In the genomic region with DNA sequence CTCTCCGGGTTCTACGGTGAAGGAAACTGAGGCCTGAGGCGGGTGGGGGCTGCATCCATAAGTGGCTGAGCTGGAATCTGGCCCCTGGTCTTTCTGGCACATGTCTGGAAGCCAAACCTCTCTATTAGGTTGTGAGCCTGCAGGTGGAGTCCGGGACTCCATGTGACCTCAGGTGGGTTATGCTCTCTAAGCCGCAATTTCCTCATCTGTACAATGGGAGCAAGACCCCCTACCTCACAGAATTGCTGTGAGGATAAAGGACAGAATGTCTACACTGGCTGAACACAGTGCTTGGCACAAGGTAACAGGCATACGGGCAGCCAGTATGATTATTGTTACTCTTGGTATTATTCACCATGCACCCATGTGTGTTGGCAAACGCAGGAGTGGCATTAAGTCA, we compare ENCODE assay signal across 22 cellular contexts. TPM values are rescaled to one million over a fixed set of nuclear protein-coding genes. Genes with fewer than 3 reads are reported as not detected.
"Had no signal": no experiment of that assay in that cellular context is flagged by ENCODE, and none has a peak within 500 bp of the region (broad histone marks: within the 10 kb centered on the region; RNA-seq: fewer than 3 reads in every experiment).

No MANE protein-coding gene starts in this region.

- FAIRE-seq: pancreas had no signal

- H3K9me3 ChIP-seq: pancreas, psoas muscle, right atrium auricular region, upper lobe of right lung had no signal

- H3K27ac ChIP-seq: brain microvascular endothelial cell, pancreas, psoas muscle, right atrium auricular region, upper lobe of right lung had no signal

- H3K4me3 Mint-ChIP-seq: activated CD4-positive, alpha-beta memory T cell treated with anti-CD3 and anti-CD28 coated beads, Interleukin-2, amount 10 ng/mL, durations not matched to agents 7 days and 5 days; activated CD4-positive, alpha-beta T cell treated with anti-CD3 and anti-CD28 coated beads, Interleukin-2, amount 10 ng/mL, durations not matched to agents 24 days and 14 days; activated naive CD8-positive, alpha-beta T cell treated with anti-CD3 and anti-CD28 coated beads, Interleukin-2, amount 50 U/mL, for 24 hours; naive thymus-derived CD8-positive, alpha-beta T cell had no signal

- ATAC-seq: activated naive CD8-positive, alpha-beta T cell treated with anti-CD3 and anti-CD28 coated beads, Interleukin-2, amount 50 U/mL, for 24 hours; esophagus mucosa; left lobe of liver; naive thymus-derived CD8-positive, alpha-beta T cell; pancreas; psoas muscle; stimulated activated naive CD8-positive, alpha-beta T cell treated with anti-CD3 and anti-CD28 coated beads, Interleukin-15, Interleukin-2, amounts not matched to agents 100 U/mL and 50 U/mL, for 24 hours; upper lobe of right lung had no signal

- H3K36me3 Mint-ChIP-seq: naive thymus-derived CD8-positive, alpha-beta T cell had no signal

- H3K9me3 Mint-ChIP-seq: activated CD4-positive, alpha-beta memory T cell treated with anti-CD3 and anti-CD28 coated beads, Interleukin-2, amount 10 ng/mL, durations not matched to agents 7 days and 5 days; activated CD4-positive, alpha-beta T cell treated with anti-CD3 and anti-CD28 coated beads, Interleukin-2, amount 10 ng/mL, durations not matched to agents 24 days and 14 days; activated naive CD8-positive, alpha-beta T cell treated with anti-CD3 and anti-CD28 coated beads, Interleukin-2, amount 50 U/mL, for 24 hours; naive thymus-derived CD8-positive, alpha-beta T cell had no signal

- H3K4me3 ChIP-seq: lung, pancreas, psoas muscle, right atrium auricular region, upper lobe of right lung had no signal

- H3K27ac Mint-ChIP-seq: activated CD4-positive, alpha-beta memory T cell treated with anti-CD3 and anti-CD28 coated beads, Interleukin-2, amount 10 ng/mL, durations not matched to agents 7 days and 5 days; activated CD4-positive, alpha-beta T cell treated with anti-CD3 and anti-CD28 coated beads, Interleukin-2, amount 10 ng/mL, durations not matched to agents 24 days and 14 days; activated naive CD8-positive, alpha-beta T cell treated with anti-CD3 and anti-CD28 coated beads, Interleukin-2, amount 50 U/mL, for 24 hours; naive thymus-derived CD8-positive, alpha-beta T cell had no signal

- DNase-seq: activated CD4-positive, alpha-beta memory T cell treated with anti-CD3 and anti-CD28 coated beads, Interleukin-2, amount 10 ng/mL, durations not matched to agents 7 days and 5 days; activated CD4-positive, alpha-beta T cell treated with anti-CD3 and anti-CD28 coated beads, Interleukin-2, amount 10 ng/mL, durations not matched to agents 24 days and 14 days; activated gamma-delta T cell; activated naive CD4-positive, alpha-beta T cell treated with anti-CD3 and anti-CD28 coated beads, Interleukin-2, amount 50 U/mL, for 16 hours; activated naive CD8-positive, alpha-beta T cell treated with anti-CD3 and anti-CD28 coated beads, Interleukin-2, amount 50 U/mL, for 24 hours; anterior cingulate cortex; brain microvascular endothelial cell; caudate nucleus; dermis blood vessel endothelial cell; effector CD8-positive, alpha-beta T cell; foreskin melanocyte; naive thymus-derived CD8-positive, alpha-beta T cell; pancreas; psoas muscle; stimulated activated CD4-positive, alpha-beta T cell treated with anti-CD3 and anti-CD28 coated beads, Interleukin-4, amount 100 ng/mL, for 24 hours; stimulated activated naive CD8-positive, alpha-beta T cell treated with anti-CD3 and anti-CD28 coated beads, Interleukin-15, Interleukin-2, amounts not matched to agents 100 U/mL and 50 U/mL, for 24 hours; upper lobe of right lung had no signal

- H3K27me3 ChIP-seq: brain microvascular endothelial cell, pancreas, right atrium auricular region, upper lobe of right lung had no signal

RNA-seq across cellular contexts. Expression of a gene that starts 6.7 kb away (rescaled TPM):
- total RNA-seq: activated CD4-positive, alpha-beta memory T cell treated with anti-CD3 and anti-CD28 coated beads, Interleukin-2, amount 10 ng/mL, durations not matched to agents 7 days and 5 days; activated CD4-positive, alpha-beta T cell treated with anti-CD3 and anti-CD28 coated beads, Interleukin-2, amount 10 ng/mL, durations not matched to agents 24 days and 14 days; naive thymus-derived CD8-positive, alpha-beta T cell; T-helper 2 cell treated with Interferon-gamma antibody and Interleukin-4, amounts not matched to agents 100 ng/mL and 5 ng/mL, for 36 hours had no signal
- polyA plus RNA-seq: naive thymus-derived CD8-positive, alpha-beta T cell had no signal
